ENCODE assay signal across 2 cellular contexts in the genomic region with DNA sequence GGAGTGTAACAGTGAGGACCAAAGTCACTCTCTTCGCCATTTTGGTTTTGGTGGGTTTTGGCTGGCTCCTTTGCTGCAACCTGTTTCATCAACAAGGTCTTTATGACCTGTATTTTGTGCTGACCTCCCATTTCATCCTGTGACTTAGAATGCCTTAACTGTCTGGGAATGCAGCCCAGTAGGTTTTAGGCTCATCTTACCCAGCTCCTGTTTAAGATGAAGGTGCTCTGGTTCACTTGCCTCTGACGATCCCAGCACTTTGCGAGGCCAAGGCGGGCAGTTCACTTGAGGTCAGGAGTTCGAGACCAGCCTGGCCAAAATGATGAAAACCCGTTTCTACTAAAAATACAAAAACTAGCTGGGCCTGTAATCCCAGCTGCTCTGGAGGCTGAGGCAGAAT.
TF ChIP-seq lines count a peak whose summit lies in the region.

No MANE protein-coding gene starts in this region.

TF ChIP-seq in IMR-90, 13 proteins besides CTCF, POLR2A, EP300 and RAD21:
- no peak for TF ChIP-seq CEBPB (IDR thresholded peaks at IDR 0.05; ENCODE audit: low read depth, low read length)
- TF ChIP-seq NFE2L2 (IDR thresholded peaks at IDR 0.05; ENCODE audit: low read depth, low read length): no peak
- TF ChIP-seq, protein P1, sequence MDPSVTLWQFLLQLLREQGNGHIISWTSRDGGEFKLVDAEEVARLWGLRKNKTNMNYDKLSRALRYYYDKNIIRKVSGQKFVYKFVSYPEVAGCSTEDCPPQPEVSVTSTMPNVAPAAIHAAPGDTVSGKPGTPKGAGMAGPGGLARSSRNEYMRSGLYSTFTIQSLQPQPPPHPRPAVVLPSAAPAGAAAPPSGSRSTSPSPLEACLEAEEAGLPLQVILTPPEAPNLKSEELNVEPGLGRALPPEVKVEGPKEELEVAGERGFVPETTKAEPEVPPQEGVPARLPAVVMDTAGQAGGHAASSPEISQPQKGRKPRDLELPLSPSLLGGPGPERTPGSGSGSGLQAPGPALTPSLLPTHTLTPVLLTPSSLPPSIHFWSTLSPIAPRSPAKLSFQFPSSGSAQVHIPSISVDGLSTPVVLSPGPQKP (IDR thresholded peaks at IDR 0.05; ENCODE audit: borderline replicate concordance, low read depth, low read length): no peak
- TF ChIP-seq, protein P2, sequence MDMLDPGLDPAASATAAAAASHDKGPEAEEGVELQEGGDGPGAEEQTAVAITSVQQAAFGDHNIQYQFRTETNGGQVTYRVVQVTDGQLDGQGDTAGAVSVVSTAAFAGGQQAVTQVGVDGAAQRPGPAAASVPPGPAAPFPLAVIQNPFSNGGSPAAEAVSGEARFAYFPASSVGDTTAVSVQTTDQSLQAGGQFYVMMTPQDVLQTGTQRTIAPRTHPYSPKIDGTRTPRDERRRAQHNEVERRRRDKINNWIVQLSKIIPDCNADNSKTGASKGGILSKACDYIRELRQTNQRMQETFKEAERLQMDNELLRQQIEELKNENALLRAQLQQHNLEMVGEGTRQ (IDR thresholded peaks at IDR 0.05; ENCODE audit: low read depth, low read length): no peak
- TF ChIP-seq MAFK (IDR thresholded peaks at IDR 0.05; ENCODE audit: low read depth, low read length): no peak
- TF ChIP-seq MAZ (IDR thresholded peaks at IDR 0.05; ENCODE audit: borderline replicate concordance, low read depth, low read length): no peak
- no peak for TF ChIP-seq RCOR1 (IDR thresholded peaks at IDR 0.05; ENCODE audit: insufficient replicate concordance, low read length)
- no peak for TF ChIP-seq RFX5 (IDR thresholded peaks at IDR 0.05; ENCODE audit: low read depth, low read length)
- no peak for TF ChIP-seq SMC3 (IDR thresholded peaks at IDR 0.05; ENCODE audit: low read depth, low read length)
- no peak for TF ChIP-seq CHD1 (IDR thresholded peaks at IDR 0.05; ENCODE audit: low read depth, low read length)
- no peak for TF ChIP-seq MXI1 (IDR thresholded peaks at IDR 0.05; ENCODE audit: borderline replicate concordance, low read depth, low read length)
- TF ChIP-seq FOS (IDR thresholded peaks at IDR 0.05; ENCODE audit: low read depth, low read length): no peak
- no peak for TF ChIP-seq BHLHE40 (IDR thresholded peaks at IDR 0.05; ENCODE audit: low read depth, low read length)

TF ChIP-seq in GM12878, 131 proteins besides CTCF, POLR2A, EP300 and RAD21:
- TF ChIP-seq GATAD2B (conservative IDR thresholded peaks at IDR 0.05; ENCODE audit: low read depth): no peak
- TF ChIP-seq KAT2A (conservative IDR thresholded peaks at IDR 0.05; ENCODE audit: control insufficient read depth, low read depth, low read length): no peak
- no peak for TF ChIP-seq IRF4 (IDR thresholded peaks at IDR 0.05; ENCODE audit: low read depth, low read length)
- TF ChIP-seq NBN (IDR thresholded peaks at IDR 0.05): no peak
- TF ChIP-seq, protein P3, sequence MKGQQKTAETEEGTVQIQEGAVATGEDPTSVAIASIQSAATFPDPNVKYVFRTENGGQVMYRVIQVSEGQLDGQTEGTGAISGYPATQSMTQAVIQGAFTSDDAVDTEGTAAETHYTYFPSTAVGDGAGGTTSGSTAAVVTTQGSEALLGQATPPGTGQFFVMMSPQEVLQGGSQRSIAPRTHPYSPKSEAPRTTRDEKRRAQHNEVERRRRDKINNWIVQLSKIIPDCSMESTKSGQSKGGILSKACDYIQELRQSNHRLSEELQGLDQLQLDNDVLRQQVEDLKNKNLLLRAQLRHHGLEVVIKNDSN (IDR thresholded peaks at IDR 0.05; ENCODE audit: borderline replicate concordance, extremely low read length, insufficient read depth, low read depth, low read length): no peak
- TF ChIP-seq, protein P4, sequence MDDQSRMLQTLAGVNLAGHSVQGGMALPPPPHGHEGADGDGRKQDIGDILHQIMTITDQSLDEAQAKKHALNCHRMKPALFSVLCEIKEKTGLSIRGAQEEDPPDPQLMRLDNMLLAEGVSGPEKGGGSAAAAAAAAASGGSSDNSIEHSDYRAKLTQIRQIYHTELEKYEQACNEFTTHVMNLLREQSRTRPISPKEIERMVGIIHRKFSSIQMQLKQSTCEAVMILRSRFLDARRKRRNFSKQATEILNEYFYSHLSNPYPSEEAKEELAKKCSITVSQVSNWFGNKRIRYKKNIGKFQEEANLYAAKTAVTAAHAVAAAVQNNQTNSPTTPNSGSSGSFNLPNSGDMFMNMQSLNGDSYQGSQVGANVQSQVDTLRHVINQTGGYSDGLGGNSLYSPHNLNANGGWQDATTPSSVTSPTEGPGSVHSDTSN (IDR thresholded peaks at IDR 0.05; ENCODE audit: insufficient replicate concordance, low read depth, low read length): no peak
- no peak for TF ChIP-seq NFYA (IDR thresholded peaks at IDR 0.05; ENCODE audit: borderline replicate concordance, low read depth, low read length)
- no peak for TF ChIP-seq RBBP5 (conservative IDR thresholded peaks at IDR 0.05)
- TF ChIP-seq RUNX3 (IDR thresholded peaks at IDR 0.05; ENCODE audit: low read length): no peak
- no peak for TF ChIP-seq BHLHE40 (IDR thresholded peaks at IDR 0.05; ENCODE audit: borderline replicate concordance in 1 of 2, low read depth in 2 of 2, low read length in 1 of 2)
- TF ChIP-seq SREBF2 (IDR thresholded peaks at IDR 0.05; ENCODE audit: low read length): no peak
- no peak for TF ChIP-seq RELA (IDR thresholded peaks at IDR 0.05; ENCODE audit: borderline replicate concordance, partially characterized antibody)
- TF ChIP-seq, protein P5, sequence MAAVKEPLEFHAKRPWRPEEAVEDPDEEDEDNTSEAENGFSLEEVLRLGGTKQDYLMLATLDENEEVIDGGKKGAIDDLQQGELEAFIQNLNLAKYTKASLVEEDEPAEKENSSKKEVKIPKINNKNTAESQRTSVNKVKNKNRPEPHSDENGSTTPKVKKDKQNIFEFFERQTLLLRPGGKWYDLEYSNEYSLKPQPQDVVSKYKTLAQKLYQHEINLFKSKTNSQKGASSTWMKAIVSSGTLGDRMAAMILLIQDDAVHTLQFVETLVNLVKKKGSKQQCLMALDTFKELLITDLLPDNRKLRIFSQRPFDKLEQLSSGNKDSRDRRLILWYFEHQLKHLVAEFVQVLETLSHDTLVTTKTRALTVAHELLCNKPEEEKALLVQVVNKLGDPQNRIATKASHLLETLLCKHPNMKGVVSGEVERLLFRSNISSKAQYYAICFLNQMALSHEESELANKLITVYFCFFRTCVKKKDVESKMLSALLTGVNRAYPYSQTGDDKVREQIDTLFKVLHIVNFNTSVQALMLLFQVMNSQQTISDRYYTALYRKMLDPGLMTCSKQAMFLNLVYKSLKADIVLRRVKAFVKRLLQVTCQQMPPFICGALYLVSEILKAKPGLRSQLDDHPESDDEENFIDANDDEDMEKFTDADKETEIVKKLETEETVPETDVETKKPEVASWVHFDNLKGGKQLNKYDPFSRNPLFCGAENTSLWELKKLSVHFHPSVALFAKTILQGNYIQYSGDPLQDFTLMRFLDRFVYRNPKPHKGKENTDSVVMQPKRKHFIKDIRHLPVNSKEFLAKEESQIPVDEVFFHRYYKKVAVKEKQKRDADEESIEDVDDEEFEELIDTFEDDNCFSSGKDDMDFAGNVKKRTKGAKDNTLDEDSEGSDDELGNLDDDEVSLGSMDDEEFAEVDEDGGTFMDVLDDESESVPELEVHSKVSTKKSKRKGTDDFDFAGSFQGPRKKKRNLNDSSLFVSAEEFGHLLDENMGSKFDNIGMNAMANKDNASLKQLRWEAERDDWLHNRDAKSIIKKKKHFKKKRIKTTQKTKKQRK (IDR thresholded peaks at IDR 0.05; ENCODE audit: low read depth, low read length): no peak
- TF ChIP-seq, protein P6, sequence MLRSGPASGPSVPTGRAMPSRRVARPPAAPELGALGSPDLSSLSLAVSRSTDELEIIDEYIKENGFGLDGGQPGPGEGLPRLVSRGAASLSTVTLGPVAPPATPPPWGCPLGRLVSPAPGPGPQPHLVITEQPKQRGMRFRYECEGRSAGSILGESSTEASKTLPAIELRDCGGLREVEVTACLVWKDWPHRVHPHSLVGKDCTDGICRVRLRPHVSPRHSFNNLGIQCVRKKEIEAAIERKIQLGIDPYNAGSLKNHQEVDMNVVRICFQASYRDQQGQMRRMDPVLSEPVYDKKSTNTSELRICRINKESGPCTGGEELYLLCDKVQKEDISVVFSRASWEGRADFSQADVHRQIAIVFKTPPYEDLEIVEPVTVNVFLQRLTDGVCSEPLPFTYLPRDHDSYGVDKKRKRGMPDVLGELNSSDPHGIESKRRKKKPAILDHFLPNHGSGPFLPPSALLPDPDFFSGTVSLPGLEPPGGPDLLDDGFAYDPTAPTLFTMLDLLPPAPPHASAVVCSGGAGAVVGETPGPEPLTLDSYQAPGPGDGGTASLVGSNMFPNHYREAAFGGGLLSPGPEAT (IDR thresholded peaks at IDR 0.05; ENCODE audit: low read depth): no peak
- TF ChIP-seq TCF12 (IDR thresholded peaks at IDR 0.05; ENCODE audit: low read depth, low read length): no peak
